In the genomic region with DNA sequence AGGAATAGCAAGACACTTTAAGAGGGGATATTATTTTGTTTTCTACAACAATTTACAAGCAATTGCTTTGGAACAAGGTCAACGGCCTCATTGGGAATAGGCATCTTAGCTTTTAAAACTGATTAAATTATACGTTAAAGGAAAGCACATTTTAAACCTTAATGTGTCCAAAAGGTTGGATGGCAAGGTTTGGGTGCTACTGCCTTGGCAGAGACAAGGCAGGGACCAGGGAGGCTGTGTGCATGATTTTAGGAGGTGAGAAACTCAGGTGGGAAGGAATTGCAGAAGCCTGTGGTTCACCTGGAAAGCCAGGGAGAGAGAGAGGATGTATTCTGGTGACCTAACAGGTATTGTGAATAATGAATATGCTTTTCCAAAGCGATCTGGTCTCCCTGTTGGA, we compare ENCODE assay signal across 13 cellular contexts. TPM values are rescaled to one million over a fixed set of nuclear protein-coding genes. Genes with fewer than 3 reads are reported as not detected.
DNase-seq lines count a peak whose midpoint lies in the region; ATAC-seq and TF ChIP-seq lines count a peak whose summit lies in the region.
"Had no signal": no experiment of that assay in that cellular context is flagged by ENCODE, and none has a peak within 500 bp of the region (broad histone marks: within the 10 kb centered on the region; RNA-seq: fewer than 3 reads in every experiment).

No MANE protein-coding gene starts in this region.

- no TSS peak for BruUV-seq in OCI-LY7 (replicated peaks; lab: Mats Ljungman, UMichigan)

- peaks cover 97% of the 10 kb centered on the region for H3K4me1 Mint-ChIP-seq in activated CD4-positive, alpha-beta T cell treated with anti-CD3 and anti-CD28 coated beads, Interleukin-2, amount 10 ng/mL, durations not matched to agents 7 days and 5 days
- H3K4me1 Mint-ChIP-seq in IgD-negative memory B cell: peaks cover 59 to 72% (median 69%) of the 10 kb centered on the region in 3 donors

- H4K20me1 ChIP-seq in smooth muscle cell (ENCODE audit: low read depth) (no peaks in the 10 kb centered on the region), OCI-LY7 (ENCODE audit: insufficient read depth, low read length) (no peaks in the 10 kb centered on the region)

- H2AFZ ChIP-seq in smooth muscle cell (ENCODE audit: low read depth) (no peak overlapping the region), OCI-LY7 (ENCODE audit: low read length) (no peak overlapping the region)

- H3K79me2 ChIP-seq in smooth muscle cell (ENCODE audit: low read depth): peaks cover 10% of the 10 kb centered on the region
- peaks cover 7% of the 10 kb centered on the region; the same call in 1 of the 2 replicates for H3K79me2 ChIP-seq in OCI-LY7 (ENCODE audit: insufficient read depth, low read depth, low read length)

- peaks cover 24% of the 10 kb centered on the region for H3K4me1 ChIP-seq in smooth muscle cell (ENCODE audit: low read depth)
- H3K4me1 ChIP-seq in OCI-LY7 (ENCODE audit: insufficient read depth, low read length, poor library complexity, severe bottlenecking): peaks cover 67% of the 10 kb centered on the region

- H3K9me3 ChIP-seq in smooth muscle cell (replicated peaks; ENCODE audit: low read depth) (no peaks in the 10 kb centered on the region), OCI-LY7 (ENCODE audit: low read length) (peaks cover 5% of the 10 kb centered on the region; the same call in 1 of the 2 replicates)
- H3K9me3 ChIP-seq: testis had no signal

- peak overlapping the region; percentile 75 for H3K27ac Mint-ChIP-seq in activated CD4-positive, alpha-beta T cell treated with anti-CD3 and anti-CD28 coated beads, Interleukin-2, amount 10 ng/mL, durations not matched to agents 7 days and 5 days
- H3K27ac Mint-ChIP-seq in IgD-negative memory B cell: peak overlapping the region in 2 of 3 donors; percentile 43 to 91

- in situ Hi-C loops in brain microvascular endothelial cell (cut with HindIII; ENCODE audit: low pct_ligation_motif_present, low sequenced_read_pairs): no loop called here

- H3K4me2 ChIP-seq in smooth muscle cell (no peak overlapping the region), OCI-LY7 (ENCODE audit: low read length) (no peak overlapping the region)

- H3K27ac ChIP-seq in brain microvascular endothelial cell (peak overlapping the region; percentile 95), smooth muscle cell (ENCODE audit: low read depth) (peak overlapping the region; percentile 94), OCI-LY7 (ENCODE audit: low read depth, low read length, poor library complexity, severe bottlenecking) (no peak overlapping the region)

- no peaks in the 10 kb centered on the region for H3K27me3 Mint-ChIP-seq in activated CD4-positive, alpha-beta T cell treated with anti-CD3 and anti-CD28 coated beads, Interleukin-2, amount 10 ng/mL, durations not matched to agents 7 days and 5 days
- H3K27me3 Mint-ChIP-seq in IgD-negative memory B cell: no peaks in the 10 kb centered on the region

- no peaks in the 10 kb centered on the region for H3K9me3 Mint-ChIP-seq in activated CD4-positive, alpha-beta T cell treated with anti-CD3 and anti-CD28 coated beads, Interleukin-2, amount 10 ng/mL, durations not matched to agents 7 days and 5 days
- H3K9me3 Mint-ChIP-seq in IgD-negative memory B cell: no peaks in the 10 kb centered on the region

- no peak for ATAC-seq in GM19351 (IDR thresholded peaks at IDR 0.05; ENCODE audit: unreplicated experiment)
- ATAC-seq: esophagus mucosa had no signal

- H3K4me3 Mint-ChIP-seq in activated CD4-positive, alpha-beta T cell treated with anti-CD3 and anti-CD28 coated beads, Interleukin-2, amount 10 ng/mL, durations not matched to agents 7 days and 5 days: peak overlapping the region; percentile 54
- H3K4me3 Mint-ChIP-seq in IgD-negative memory B cell: peak overlapping the region in 1 of 4 donors; percentile 36

- H3K4me3 ChIP-seq in brain microvascular endothelial cell (ENCODE audit: low read depth, low read length): no peak overlapping the region
- no peak overlapping the region for H3K4me3 ChIP-seq in smooth muscle cell
- H3K4me3 ChIP-seq in OCI-LY7 (ENCODE audit: low read depth, low read length, poor library complexity, severe bottlenecking): no peak overlapping the region
- H3K4me3 ChIP-seq: testis had no signal

- H3K36me3 ChIP-seq in brain microvascular endothelial cell (replicated peaks) (peaks cover 31% of the 10 kb centered on the region), smooth muscle cell (ENCODE audit: low read depth) (no peaks in the 10 kb centered on the region), OCI-LY7 (ENCODE audit: insufficient read depth, low read length) (peaks cover 87% of the 10 kb centered on the region)

- no peak for DNase-seq in activated CD4-positive, alpha-beta T cell treated with anti-CD3 and anti-CD28 coated beads, Interleukin-2, amount 10 ng/mL, durations not matched to agents 7 days and 5 days
- no peak for DNase-seq in activated CD4-positive, alpha-beta T cell treated with anti-CD3 and anti-CD28 coated beads, Interleukin-2, amount 50 U/mL, for 48 hours
- DNase-seq in brain microvascular endothelial cell (no peak), smooth muscle cell (lab: John Stamatoyannopoulos, UW; ENCODE audit: unreplicated experiment) (no peak), OCI-LY7 (ENCODE audit: low spot score) (no peak), pons (ENCODE audit: low spot score) (no peak)
- DNase-seq: DMS79, NCI-H146, retina, testis had no signal

- H3K27me3 ChIP-seq in brain microvascular endothelial cell (replicated peaks) (no peaks in the 10 kb centered on the region), smooth muscle cell (ENCODE audit: low read depth) (no peaks in the 10 kb centered on the region)
- H3K27me3 ChIP-seq: testis had no signal

- POLR2A ChIA-PET in activated CD4-positive, alpha-beta T cell treated with anti-CD3 and anti-CD28 coated beads, Interleukin-2, amount 10 ng/mL, durations not matched to agents 7 days and 5 days (lab: Charles Lee): interaction anchor here (0.6 kb wide), 1 partner anchor 14 kb away, joined by 4 read pairs; no protein-coding TSS in a partner anchor
- POLR2A ChIA-PET in OCI-LY7 (lab: Charles Lee): interaction anchor here (1.3 kb wide), 1 partner anchor 17 kb away, joined by 3 read pairs; no protein-coding TSS in a partner anchor

- intact Hi-C loops in OCI-LY7 (cut with micrococcal nuclease; ENCODE audit: unreplicated experiment): no loop called here

- peaks cover 85% of the 10 kb centered on the region for H3K36me3 Mint-ChIP-seq in activated CD4-positive, alpha-beta T cell treated with anti-CD3 and anti-CD28 coated beads, Interleukin-2, amount 10 ng/mL, durations not matched to agents 7 days and 5 days (ENCODE audit: low read depth)
- peaks cover 9% of the 10 kb centered on the region for H3K36me3 Mint-ChIP-seq in IgD-negative memory B cell

- no peak overlapping the region for H3K9ac ChIP-seq in smooth muscle cell (ENCODE audit: low read depth)

- H3F3A ChIP-seq in smooth muscle cell (ENCODE audit: low read depth): peaks cover 8% of the 10 kb centered on the region

- TF ChIP-seq CTCF in brain microvascular endothelial cell (IDR thresholded peaks at IDR 0.05; ENCODE audit: low read depth, low read length, missing control alignments) (no peak), smooth muscle cell (IDR thresholded peaks at IDR 0.05; ENCODE audit: borderline replicate concordance, insufficient read depth, poor library complexity, severe bottlenecking) (no peak), OCI-LY7 (conservative IDR thresholded peaks at IDR 0.05; ENCODE audit: low read length) (no peak)

- no peaks in the 10 kb centered on the region for H3K9me2 ChIP-seq in OCI-LY7 (ENCODE audit: insufficient read depth, low read length)

- 96% methylated on average over 3 of the region's 3 CpGs for WGBS in smooth muscle cell (ENCODE audit: low lambda C conversion rate)

- CTCF ChIA-PET in activated CD4-positive, alpha-beta T cell treated with anti-CD3 and anti-CD28 coated beads, Interleukin-2, amount 10 ng/mL, durations not matched to agents 7 days and 5 days (lab: Charles Lee): no interaction called here
- CTCF ChIA-PET in OCI-LY7 (lab: Charles Lee; ENCODE audit: unreplicated experiment): interaction anchor here (0.6 kb wide), 1 partner anchor 19 kb away, joined by 3 read pairs; no protein-coding TSS in a partner anchor

RNA-seq across cellular contexts. Expression of gene TGFBR2, which starts 54.3 kb away (rescaled TPM):
- total RNA-seq in activated CD4-positive, alpha-beta T cell treated with anti-CD3 and anti-CD28 coated beads, Interleukin-2, amount 10 ng/mL, durations not matched to agents 7 days and 5 days: 10 to 100 TPM; 74.4 to 77.8 TPM
- polyA plus RNA-seq in IgD-negative memory B cell: 76.8 TPM
- total RNA-seq in smooth muscle cell: 53.7 and 60.9 TPM in 2 replicates
- polyA plus RNA-seq in smooth muscle cell: 37.5 and 39.6 TPM in 2 replicates
- 28.1 and 29.6 TPM in 2 replicates for total RNA-seq in OCI-LY7 (2014; rRNA removed; shearing (Covaris generic))
- total RNA-seq in OCI-LY7 (2022): 25.2 and 29.5 TPM in 2 replicates
